Comparison of ENCODE assay signal across 8 cellular contexts in the genomic region with DNA sequence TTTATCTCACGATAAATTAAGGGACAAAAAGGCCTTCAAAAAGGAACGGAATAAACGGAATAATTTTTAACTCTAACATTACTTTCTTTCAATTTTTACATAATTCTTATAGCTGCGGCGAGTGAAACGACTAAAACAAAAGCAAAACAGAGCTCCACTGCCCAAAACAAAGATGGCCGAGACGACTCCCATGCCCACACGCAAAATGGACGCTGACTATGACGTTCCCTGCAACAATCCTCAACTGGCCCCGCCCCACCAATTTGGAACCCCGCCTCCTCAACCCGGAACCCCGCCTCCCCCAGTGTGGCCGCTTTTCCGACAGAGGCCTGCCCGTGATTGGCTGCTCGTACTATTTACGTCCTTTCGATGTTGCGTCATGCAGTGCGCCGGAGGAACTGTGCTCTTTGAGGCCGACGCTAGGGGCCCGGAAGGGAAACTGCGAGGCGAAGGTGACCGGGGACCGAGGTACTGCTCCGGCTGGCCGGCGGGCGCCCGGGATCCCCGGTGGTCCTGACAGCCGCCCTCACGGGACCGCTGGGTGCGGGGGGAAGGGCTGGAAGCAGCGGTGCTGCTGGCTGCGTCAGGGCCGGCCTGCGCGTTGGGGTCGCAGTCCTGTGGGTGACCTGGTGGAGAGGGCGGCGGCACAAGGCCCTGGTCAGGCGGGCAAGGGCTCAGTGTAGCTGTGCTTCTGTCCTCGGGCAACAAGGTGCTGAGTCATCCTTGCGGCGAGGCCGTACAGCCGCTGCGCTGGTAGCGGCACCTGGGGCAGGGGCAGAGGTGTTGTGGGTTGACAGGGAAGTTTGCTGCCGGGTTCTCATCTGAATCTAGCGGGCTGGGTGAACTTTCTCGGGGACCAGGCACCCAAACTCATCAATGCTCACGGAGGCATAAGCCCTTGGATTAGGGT. TPM values are rescaled to one million over a fixed set of nuclear protein-coding genes. Genes with fewer than 3 reads are reported as not detected.
A peak's percentile ranks its signal among the peaks of the same experiment; 100 is the strongest.
DNase-seq lines count a peak whose midpoint lies in the region; ATAC-seq and TF ChIP-seq lines count a peak whose summit lies in the region.

A gene with protein sequence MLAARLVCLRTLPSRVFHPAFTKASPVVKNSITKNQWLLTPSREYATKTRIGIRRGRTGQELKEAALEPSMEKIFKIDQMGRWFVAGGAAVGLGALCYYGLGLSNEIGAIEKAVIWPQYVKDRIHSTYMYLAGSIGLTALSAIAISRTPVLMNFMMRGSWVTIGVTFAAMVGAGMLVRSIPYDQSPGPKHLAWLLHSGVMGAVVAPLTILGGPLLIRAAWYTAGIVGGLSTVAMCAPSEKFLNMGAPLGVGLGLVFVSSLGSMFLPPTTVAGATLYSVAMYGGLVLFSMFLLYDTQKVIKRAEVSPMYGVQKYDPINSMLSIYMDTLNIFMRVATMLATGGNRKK (plus strand): TSS at position 384 of the 910 bp plus-strand sequence. CDS start 1,992 bp downstream, outside the sequence.

- peaks cover 23% of the 10 kb centered on the region for H3K4me1 Mint-ChIP-seq in WTC11
- H3K4me1 Mint-ChIP-seq in immature natural killer cell = peaks cover 27 to 38% of the 10 kb centered on the region in 2 donors

- H3K27me3 Mint-ChIP-seq in WTC11 (ENCODE audit: low read depth) = peaks cover 2% of the 10 kb centered on the region
- H3K27me3 Mint-ChIP-seq in immature natural killer cell (ENCODE audit: low read depth in 3 of 3) = peaks cover 7 to 13% (median 8%) of the 10 kb centered on the region in 3 donors

- 0% methylated on average over 25 to 61 of the region's 61 CpGs for WGBS in spleen, 5 donors

- CTCF ChIA-PET in AG04450 (lab: Charles Lee) = interaction anchor here (1.0 to 3.6 kb wide), 6 partner anchors 8 to 400 kb away, joined by 3 to 38 read pairs (median 4); no protein-coding TSS in a partner anchor
- CTCF ChIA-PET in WTC11 (lab: Charles Lee) = interaction anchor here (0.6 to 3.4 kb wide), 10 partner anchors 9 to 410 kb away, joined by 3 to 29 read pairs (median 4); no protein-coding TSS in a partner anchor

- H3K27ac Mint-ChIP-seq in WTC11 (peak within 1 kb of the TSS; percentile 97), immature natural killer cell (peak within 1 kb of the TSS; percentile 94 to 99 (median 97))

- DNase-seq in AG04450 (ENCODE audit: low read depth, low spot score) (peak; percentile 96), NCI-H2227 treated with DMSO at 0.1 percent for 48 hours (lab: John Stamatoyannopoulos, UW) (peak; percentile 92), WTC11 (ENCODE audit: low spot score) (peak; percentile 99), caudate nucleus (lab: John Stamatoyannopoulos, UW) (peak; percentile 86 to 99 (median 98)), immature natural killer cell (peak; percentile 100), spleen (peak; percentile 99)

- peak within 1 kb of the TSS; percentile 89 for H3K27ac ChIP-seq in AG04450 (ENCODE audit: low read depth, low read length)
- H3K27ac ChIP-seq in caudate nucleus (ENCODE audit: low read depth, low read length) = peak within 1 kb of the TSS; percentile 88
- H3K27ac ChIP-seq in spleen = peak within 1 kb of the TSS; percentile 95 to 100 (median 98)

- ATAC-seq in GM18873 (IDR thresholded peaks at IDR 0.05; ENCODE audit: low FRiP score, unreplicated experiment) (peak; percentile 98), HG03159 (IDR thresholded peaks at IDR 0.05; ENCODE audit: unreplicated experiment) (peak; percentile 99), WTC11 (peak; percentile 98)

- H3K27me3 ChIP-seq in AG04450 (ENCODE audit: control insufficient read depth, insufficient read depth, low read length) = no peaks in the 10 kb centered on the region
- no peaks in the 10 kb centered on the region for H3K27me3 ChIP-seq in spleen (replicated peaks in 1 of 7)

- peak; percentile 63 to 93 (median 85) for TF ChIP-seq POLR2A in spleen (IDR thresholded peaks at IDR 0.05)

- peak within 1 kb of the TSS; percentile 95 for H3K4me3 Mint-ChIP-seq in WTC11
- peak within 1 kb of the TSS; percentile 88 to 97 (median 95) for H3K4me3 Mint-ChIP-seq in immature natural killer cell

- H3K9me3 ChIP-seq in AG04450 (ENCODE audit: control insufficient read depth, insufficient read depth, low read length) (peaks cover 3% of the 10 kb centered on the region; the same call in 1 of the 2 replicates), spleen (no peaks in the 10 kb centered on the region)

- peaks cover 7 to 32% (median 20%) of the 10 kb centered on the region in 6 donors for H3K36me3 ChIP-seq in spleen

- POLR2A ChIA-PET in AG04450 (lab: Yijun Ruan, JAX) (interaction anchor here (0.6 kb wide), 1 partner anchor 401 kb away, joined by 3 read pairs; no protein-coding TSS in a partner anchor), WTC11 (lab: Charles Lee) (interaction anchor here (0.6 to 1.5 kb wide), 4 partner anchors 19 to 95 kb away, joined by 3 to 5 read pairs (median 3); no protein-coding TSS in a partner anchor)

- peaks cover 16 to 44% (median 26%) of the 10 kb centered on the region in 6 donors for H3K4me1 ChIP-seq in spleen

- no peaks in the 10 kb centered on the region for H3K9me3 Mint-ChIP-seq in WTC11
- H3K9me3 Mint-ChIP-seq in immature natural killer cell = no peaks in the 10 kb centered on the region

- H3K4me3 ChIP-seq in AG04450 (ENCODE audit: low read depth, low read length) = peak within 1 kb of the TSS; percentile 99
- H3K4me3 ChIP-seq in spleen = peak within 1 kb of the TSS; percentile 61 to 96 (median 86)

- H3K36me3 Mint-ChIP-seq in WTC11 (peaks cover 18% of the 10 kb centered on the region), immature natural killer cell (peaks cover 5 to 13% (median 8%) of the 10 kb centered on the region in 3 donors)

- TF ChIP-seq CTCF in AG04450 (IDR thresholded peaks at IDR 0.05; ENCODE audit: low read depth, low read length) (peak; percentile 43), WTC11 (IDR thresholded peaks at IDR 0.05) (no peak), spleen (IDR thresholded peaks at IDR 0.05 in 8 of 11, conservative IDR thresholded peaks at IDR 0.05 in 3 of 11) (peak; percentile 45 to 90 (median 73))

- intact Hi-C loops in spleen (cut with DNase I; ENCODE audit: low total_unique reads) = no loop called here

TF ChIP-seq in WTC11, 78 proteins besides CTCF, POLR2A, EP300 and RAD21 (continues in another document):
- no peak for TF ChIP-seq HMGA2 (CRISPR knock-in tag; IDR thresholded peaks at IDR 0.05)
- no peak for TF ChIP-seq ZNF416 (CRISPR knock-in tag; IDR thresholded peaks at IDR 0.05)
- TF ChIP-seq MYBL2 (CRISPR knock-in tag; IDR thresholded peaks at IDR 0.05) = no peak
- TF ChIP-seq, protein P1, sequence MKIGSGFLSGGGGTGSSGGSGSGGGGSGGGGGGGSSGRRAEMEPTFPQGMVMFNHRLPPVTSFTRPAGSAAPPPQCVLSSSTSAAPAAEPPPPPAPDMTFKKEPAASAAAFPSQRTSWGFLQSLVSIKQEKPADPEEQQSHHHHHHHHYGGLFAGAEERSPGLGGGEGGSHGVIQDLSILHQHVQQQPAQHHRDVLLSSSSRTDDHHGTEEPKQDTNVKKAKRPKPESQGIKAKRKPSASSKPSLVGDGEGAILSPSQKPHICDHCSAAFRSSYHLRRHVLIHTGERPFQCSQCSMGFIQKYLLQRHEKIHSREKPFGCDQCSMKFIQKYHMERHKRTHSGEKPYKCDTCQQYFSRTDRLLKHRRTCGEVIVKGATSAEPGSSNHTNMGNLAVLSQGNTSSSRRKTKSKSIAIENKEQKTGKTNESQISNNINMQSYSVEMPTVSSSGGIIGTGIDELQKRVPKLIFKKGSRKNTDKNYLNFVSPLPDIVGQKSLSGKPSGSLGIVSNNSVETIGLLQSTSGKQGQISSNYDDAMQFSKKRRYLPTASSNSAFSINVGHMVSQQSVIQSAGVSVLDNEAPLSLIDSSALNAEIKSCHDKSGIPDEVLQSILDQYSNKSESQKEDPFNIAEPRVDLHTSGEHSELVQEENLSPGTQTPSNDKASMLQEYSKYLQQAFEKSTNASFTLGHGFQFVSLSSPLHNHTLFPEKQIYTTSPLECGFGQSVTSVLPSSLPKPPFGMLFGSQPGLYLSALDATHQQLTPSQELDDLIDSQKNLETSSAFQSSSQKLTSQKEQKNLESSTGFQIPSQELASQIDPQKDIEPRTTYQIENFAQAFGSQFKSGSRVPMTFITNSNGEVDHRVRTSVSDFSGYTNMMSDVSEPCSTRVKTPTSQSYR (CRISPR knock-in tag; IDR thresholded peaks at IDR 0.05) = no peak
- TF ChIP-seq, protein P2, sequence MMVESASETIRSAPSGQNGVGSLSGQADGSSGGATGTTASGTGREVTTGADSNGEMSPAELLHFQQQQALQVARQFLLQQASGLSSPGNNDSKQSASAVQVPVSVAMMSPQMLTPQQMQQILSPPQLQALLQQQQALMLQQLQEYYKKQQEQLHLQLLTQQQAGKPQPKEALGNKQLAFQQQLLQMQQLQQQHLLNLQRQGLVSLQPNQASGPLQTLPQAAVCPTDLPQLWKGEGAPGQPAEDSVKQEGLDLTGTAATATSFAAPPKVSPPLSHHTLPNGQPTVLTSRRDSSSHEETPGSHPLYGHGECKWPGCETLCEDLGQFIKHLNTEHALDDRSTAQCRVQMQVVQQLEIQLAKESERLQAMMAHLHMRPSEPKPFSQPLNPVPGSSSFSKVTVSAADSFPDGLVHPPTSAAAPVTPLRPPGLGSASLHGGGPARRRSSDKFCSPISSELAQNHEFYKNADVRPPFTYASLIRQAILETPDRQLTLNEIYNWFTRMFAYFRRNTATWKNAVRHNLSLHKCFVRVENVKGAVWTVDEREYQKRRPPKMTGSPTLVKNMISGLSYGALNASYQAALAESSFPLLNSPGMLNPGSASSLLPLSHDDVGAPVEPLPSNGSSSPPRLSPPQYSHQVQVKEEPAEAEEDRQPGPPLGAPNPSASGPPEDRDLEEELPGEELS (CRISPR knock-in tag; IDR thresholded peaks at IDR 0.05) = peak; percentile 32; the same call in 1 of the 2 replicates
- TF ChIP-seq MXD4 (CRISPR knock-in tag; IDR thresholded peaks at IDR 0.05; ENCODE audit: borderline replicate concordance) = no peak
- no peak; the same call in 1 of the 2 replicates for TF ChIP-seq ZBTB21 (CRISPR knock-in tag; IDR thresholded peaks at IDR 0.05; ENCODE audit: borderline replicate concordance)
- no peak for TF ChIP-seq FOXJ3 (CRISPR knock-in tag; IDR thresholded peaks at IDR 0.05; ENCODE audit: borderline replicate concordance)

RNA-seq across cellular contexts. Expression of the gene that starts here (rescaled TPM):
- polyA plus RNA-seq in AG04450 (2011; rRNA removed) (189 and 227 TPM in 2 replicates), immature natural killer cell (100 to 1,000 TPM; 299 to 699 (median 342) TPM), spleen (100 to 1,000 TPM in 1 of 3 donors, 10 to 100 TPM in 2; 69.2 to 117 (median 99.9) TPM)
- polyA minus RNA-seq in AG04450 (2011; rRNA and poly(A)+ RNA removed) = 87.5 and 98.1 TPM in 2 replicates
- total RNA-seq in WTC11 (2021) (95.9 to 98.8 TPM (median 97.6 TPM) in 3 replicates), spleen (100 to 1,000 TPM in 5 of 7 donors, 10 to 100 TPM in 2; 95.0 to 152 (median 103) TPM)

Comparison
In these comparisons a context has a peak if more than half of its experiments do, and no peak if none do; other contexts are left out.
1. Peak in every context shown above with its lines: DNase-seq, ATAC-seq, H3K4me3 ChIP-seq and H3K27ac ChIP-seq.